ENCODE assay signal across 23 cellular contexts in genomic region chr2:241323777-241324176, GRCh38. TPM values are rescaled to one million over a fixed set of nuclear protein-coding genes. Genes with fewer than 3 reads are reported as not detected.
A peak's percentile ranks its signal among the peaks of the same experiment; 100 is the strongest.
DNase-seq lines count a peak whose midpoint lies in the region; TF ChIP-seq lines count a peak whose summit lies in the region.
"Had no signal": no experiment of that assay in that cellular context is flagged by ENCODE, and none has a peak within 500 bp of the region (broad histone marks: within the 10 kb centered on the region; RNA-seq: fewer than 3 reads in every experiment).

No MANE protein-coding gene starts in this region.

- no peaks in the 10 kb centered on the region for H3K9me3 ChIP-seq in Loucy (ENCODE audit: insufficient read depth, low read depth, low read length)
- H3K9me3 ChIP-seq in skeletal muscle satellite cell (replicated peaks; ENCODE audit: low read length) = no peaks in the 10 kb centered on the region
- no peaks in the 10 kb centered on the region for H3K9me3 ChIP-seq in neural progenitor cell (ENCODE audit: low read depth)
- H3K9me3 ChIP-seq: body of pancreas, esophagus muscularis mucosa, SJSA1, tibial nerve had no signal

- H3K27me3 ChIP-seq in Loucy (ENCODE audit: insufficient read depth, low read length, poor library complexity, severe bottlenecking) (no peaks in the 10 kb centered on the region), skeletal muscle satellite cell (ENCODE audit: control insufficient read depth, insufficient read depth, low read length) (no peaks in the 10 kb centered on the region), neural progenitor cell (no peaks in the 10 kb centered on the region)
- H3K27me3 ChIP-seq: body of pancreas, esophagus muscularis mucosa, SJSA1, tibial nerve had no signal

- no peaks in the 10 kb centered on the region for H3K27me3 Mint-ChIP-seq in dendritic cell treated with granulocyte-macrophage colony-stimulating factor and Interleukin-4, amounts not matched to agents 40 ng/mL and 50 ng/mL, for 4 days
- H3K27me3 Mint-ChIP-seq in neural progenitor cell (ENCODE audit: insufficient read depth, low read depth) = peaks cover 3% of the 10 kb centered on the region
- H3K27me3 Mint-ChIP-seq: activated naive CD8-positive, alpha-beta T cell treated with anti-CD3 and anti-CD28 coated beads, Interleukin-2, amount 10 ng/mL, durations not matched to agents 7 days and 5 days; effector memory CD8-positive, alpha-beta T cell had no signal

- intact Hi-C loops in dendritic cell treated with granulocyte-macrophage colony-stimulating factor and Interleukin-4, amounts not matched to agents 40 ng/mL and 50 ng/mL, for 4 days (cut with micrococcal nuclease) = no loop called here

- H3K4me3 ChIP-seq in GM12865 (ENCODE audit: low read depth, low read length) (peak overlapping the region; percentile 26), Loucy (ENCODE audit: low read length, poor library complexity, severe bottlenecking) (no peak overlapping the region), skeletal muscle satellite cell (ENCODE audit: low read length) (no peak overlapping the region), neural progenitor cell (no peak overlapping the region)
- H3K4me3 ChIP-seq: body of pancreas, esophagus muscularis mucosa, SJSA1, tibial nerve had no signal

- H4K20me1 ChIP-seq in Loucy (ENCODE audit: insufficient read depth, low read length, poor library complexity, severe bottlenecking) = peaks cover 76% of the 10 kb centered on the region
- H4K20me1 ChIP-seq in neural progenitor cell (ENCODE audit: low read depth) = peaks cover 80% of the 10 kb centered on the region

- TF ChIP-seq CTCF in GM12865 (IDR thresholded peaks at IDR 0.05; ENCODE audit: insufficient read depth, low read depth, low read length, missing control alignments) = no peak
- TF ChIP-seq CTCF in Loucy (conservative IDR thresholded peaks at IDR 0.05; ENCODE audit: low read length) = no peak
- TF ChIP-seq CTCF in neural progenitor cell (IDR thresholded peaks at IDR 0.05) = no peak

- H3K4me3 Mint-ChIP-seq in dendritic cell treated with granulocyte-macrophage colony-stimulating factor and Interleukin-4, amounts not matched to agents 40 ng/mL and 50 ng/mL, for 4 days = no peak overlapping the region
- H3K4me3 Mint-ChIP-seq in neural progenitor cell = no peak overlapping the region
- H3K4me3 Mint-ChIP-seq: activated naive CD8-positive, alpha-beta T cell treated with anti-CD3 and anti-CD28 coated beads, Interleukin-2, amount 10 ng/mL, durations not matched to agents 7 days and 5 days; effector memory CD8-positive, alpha-beta T cell; immature natural killer cell had no signal

- H3K79me2 ChIP-seq in Loucy (ENCODE audit: insufficient read depth, low read length) = peaks cover 94% of the 10 kb centered on the region
- H3K79me2 ChIP-seq in neural progenitor cell (ENCODE audit: low read depth) = peaks cover 100% of the 10 kb centered on the region

- H3K27ac ChIP-seq in neural progenitor cell = no peak overlapping the region
- H3K27ac ChIP-seq: esophagus muscularis mucosa, KMS-11, SJSA1 had no signal

- H3K9me2 ChIP-seq in Loucy (replicated peaks; ENCODE audit: low read depth, low read length) = no peaks in the 10 kb centered on the region

- peaks cover 57% of the 10 kb centered on the region for H3K4me1 Mint-ChIP-seq in dendritic cell treated with granulocyte-macrophage colony-stimulating factor and Interleukin-4, amounts not matched to agents 40 ng/mL and 50 ng/mL, for 4 days (ENCODE audit: low read depth)
- H3K4me1 Mint-ChIP-seq in neural progenitor cell = peaks cover 21% of the 10 kb centered on the region

- H3K9me3 Mint-ChIP-seq in dendritic cell treated with granulocyte-macrophage colony-stimulating factor and Interleukin-4, amounts not matched to agents 40 ng/mL and 50 ng/mL, for 4 days = no peaks in the 10 kb centered on the region
- H3K9me3 Mint-ChIP-seq in neural progenitor cell = no peaks in the 10 kb centered on the region
- H3K9me3 Mint-ChIP-seq: activated naive CD8-positive, alpha-beta T cell treated with anti-CD3 and anti-CD28 coated beads, Interleukin-2, amount 10 ng/mL, durations not matched to agents 7 days and 5 days; effector memory CD8-positive, alpha-beta T cell; immature natural killer cell had no signal

- H3K4me2 ChIP-seq in Loucy (ENCODE audit: low read depth, low read length, poor library complexity, severe bottlenecking) (peak overlapping the region; percentile 49), skeletal muscle satellite cell (ENCODE audit: low read length) (peak overlapping the region; percentile 35), neural progenitor cell (no peak overlapping the region)
- H3K4me2 ChIP-seq: KMS-11 had no signal

- H3K4me1 ChIP-seq in Loucy (ENCODE audit: insufficient read depth, low read length, poor library complexity, severe bottlenecking) (peaks cover 44% of the 10 kb centered on the region), skeletal muscle satellite cell (ENCODE audit: control insufficient read depth, insufficient read depth, low read length) (peaks cover 46% of the 10 kb centered on the region), neural progenitor cell (peaks cover 9% of the 10 kb centered on the region)

- DNase-seq in GM12865 (ENCODE audit: low read depth) = peak; percentile 29
- no peak for DNase-seq in neural progenitor cell (ENCODE audit: low spot score)
- no peak for DNase-seq in AML-193 (lab: John Stamatoyannopoulos, UW)
- DNase-seq in activated CD4-positive, alpha-beta T cell treated with anti-CD3 and anti-CD28 coated beads for 1 hour = no peak
- DNase-seq: activated naive CD8-positive, alpha-beta T cell treated with anti-CD3 and anti-CD28 coated beads, Interleukin-2, amount 10 ng/mL, durations not matched to agents 7 days and 5 days; DMS153; effector memory CD8-positive, alpha-beta T cell; hippocampal formation; immature natural killer cell; midbrain; NCI-H1694; NCI-H2171 treated with DMSO at 0.1 percent for 48 hours; NCI-H524 treated with DMSO at 0.1 percent for 48 hours; NK-92 treated with Interleukin-12 subunit alpha and Interleukin-12 subunit beta, amount 100 ng/mL, for 24 hours; stimulated activated CD8-positive, alpha-beta memory T cell treated with anti-CD3 and anti-CD28 coated beads, Interleukin-4, amount 100 ng/mL, for 48 hours had no signal

- H2AFZ ChIP-seq in Loucy (ENCODE audit: low read length) (no peak overlapping the region), neural progenitor cell (replicated peaks) (no peak overlapping the region)

- H3K36me3 Mint-ChIP-seq in dendritic cell treated with granulocyte-macrophage colony-stimulating factor and Interleukin-4, amounts not matched to agents 40 ng/mL and 50 ng/mL, for 4 days (ENCODE audit: low read depth) = peaks cover 60% of the 10 kb centered on the region
- peaks cover 36% of the 10 kb centered on the region for H3K36me3 Mint-ChIP-seq in neural progenitor cell

- H3K36me3 ChIP-seq in Loucy (ENCODE audit: insufficient read depth, low read length) = peaks cover 49% of the 10 kb centered on the region
- peaks cover 42% of the 10 kb centered on the region for H3K36me3 ChIP-seq in skeletal muscle satellite cell (ENCODE audit: insufficient read depth, low read length)
- H3K36me3 ChIP-seq in neural progenitor cell = peaks cover 25% of the 10 kb centered on the region

- no peak overlapping the region for H3K9ac ChIP-seq in Loucy (ENCODE audit: low read depth, low read length, poor library complexity, severe bottlenecking)
- no peak overlapping the region for H3K9ac ChIP-seq in skeletal muscle satellite cell (ENCODE audit: low read depth, low read length)
- no peak overlapping the region for H3K9ac ChIP-seq in neural progenitor cell
- H3K9ac ChIP-seq: KMS-11 had no signal

- H3F3A ChIP-seq in Loucy (ENCODE audit: low read depth) = no peaks in the 10 kb centered on the region
- peaks cover 4% of the 10 kb centered on the region for H3F3A ChIP-seq in neural progenitor cell (ENCODE audit: low read depth)

- peak overlapping the region; percentile 73 for H3K27ac Mint-ChIP-seq in dendritic cell treated with granulocyte-macrophage colony-stimulating factor and Interleukin-4, amounts not matched to agents 40 ng/mL and 50 ng/mL, for 4 days
- no peak overlapping the region for H3K27ac Mint-ChIP-seq in neural progenitor cell
- H3K27ac Mint-ChIP-seq: activated naive CD8-positive, alpha-beta T cell treated with anti-CD3 and anti-CD28 coated beads, Interleukin-2, amount 10 ng/mL, durations not matched to agents 7 days and 5 days; effector memory CD8-positive, alpha-beta T cell had no signal

RNA-seq across cellular contexts. Expression of gene SEPTIN2, which starts 8.1 kb away (rescaled TPM):
- 332 and 344 TPM in 2 replicates for total RNA-seq in skeletal muscle satellite cell (2012; rRNA removed)
- total RNA-seq in neural progenitor cell (ENCODE audit: low replicate concordance) = 452 and 632 TPM in 2 replicates

RNA-seq across cellular contexts. Expression of gene HDLBP, which starts 8.3 kb away (rescaled TPM):
- total RNA-seq in skeletal muscle satellite cell (2012; rRNA removed) = 755 and 778 TPM in 2 replicates
- total RNA-seq in neural progenitor cell (ENCODE audit: low replicate concordance) = 251 and 269 TPM in 2 replicates

RNA-seq across cellular contexts. Expression of gene FARP2, which starts 32.3 kb away (rescaled TPM):
- 35.4 and 40.6 TPM in 2 replicates for total RNA-seq in skeletal muscle satellite cell (2012; rRNA removed)
- total RNA-seq in neural progenitor cell (ENCODE audit: low replicate concordance) = 28.6 and 32.3 TPM in 2 replicates
